In genomic region chr4:141046255-141046654, GRCh38 we compare ENCODE assay signal across 13 cellular contexts.
A peak's percentile ranks its signal among the peaks of the same experiment; 100 is the strongest.
DNase-seq lines count a peak whose midpoint lies in the region; ATAC-seq and FAIRE-seq lines count a peak whose summit lies in the region.
"Had no signal": no experiment of that assay in that cellular context is flagged by ENCODE, and none has a peak within 500 bp of the region (broad histone marks: within the 10 kb centered on the region; RNA-seq: fewer than 3 reads in every experiment).

No MANE protein-coding gene starts in this region.

- H4K91ac ChIP-seq in mesenchymal stem cell (ENCODE audit: low read length): no peak overlapping the region

- DNase-seq in LHCN-M2 (ENCODE audit: low read depth) (peak; percentile 86), dedifferentiated amniotic fluid mesenchymal stem cell (ENCODE audit: extremely low spot score) (peak; percentile 93), mesenchymal stem cell (peak; percentile 97), NCI-H2081 (lab: John Stamatoyannopoulos, UW) (no peak), left colon (no peak), frontal cortex (ENCODE audit: low spot score in 2 of 2) (no peak)
- DNase-seq in activated naive CD4-positive, alpha-beta T cell treated with Interleukin-2 at 50 U/mL for 16 hours: no peak
- DNase-seq: activated CD4-positive, alpha-beta memory T cell treated with anti-CD3 and anti-CD28 coated beads, Interleukin-2, amount 10 ng/mL, durations not matched to agents 7 days and 5 days; cortex of kidney; Peyer's patch had no signal

- H3K18ac ChIP-seq in mesenchymal stem cell (ENCODE audit: low read depth in 1 of 2, low read length in 2 of 2): no peak overlapping the region

- no peak overlapping the region for H2BK15ac ChIP-seq in mesenchymal stem cell (ENCODE audit: low read depth, poor library complexity, severe bottlenecking)

- H3K14ac ChIP-seq in mesenchymal stem cell (ENCODE audit: low read length in 2 of 2): no peak overlapping the region

- peak overlapping the region; percentile 69 for H2AFZ ChIP-seq in ACC112 (ENCODE audit: low read length, unreplicated experiment)
- H2AFZ ChIP-seq in mesenchymal stem cell (ENCODE audit: low read depth, low read length): no peak overlapping the region

- H3K79me2 ChIP-seq in ACC112 (ENCODE audit: control insufficient read depth, insufficient read depth, low read length, unreplicated experiment): no peaks in the 10 kb centered on the region

- H3K36me3 ChIP-seq in ACC112 (ENCODE audit: insufficient read depth, low read length) (no peaks in the 10 kb centered on the region), mesenchymal stem cell (ENCODE audit: control insufficient read depth in 1 of 2, insufficient read depth in 2 of 2, low read depth in 1 of 2, low read length in 2 of 2) (peaks cover 0 to 7% of the 10 kb centered on the region in 2 experiments)
- H3K36me3 ChIP-seq: BLaER1, Peyer's patch had no signal

- no peak overlapping the region for H2BK12ac ChIP-seq in mesenchymal stem cell (ENCODE audit: low read length in 2 of 2)

- H3K4me3 ChIP-seq in ACC112 (ENCODE audit: low read depth, low read length) (no peak overlapping the region), mesenchymal stem cell (ENCODE audit: insufficient read depth in 1 of 2, low read depth in 1 of 2, low read length in 2 of 2) (no peak overlapping the region)
- H3K4me3 ChIP-seq: BLaER1, Peyer's patch had no signal

- no peak for FAIRE-seq in frontal cortex (lab: Jason Lieb, UNC)
- FAIRE-seq: GM18507 had no signal

- no peak overlapping the region for H2BK120ac ChIP-seq in mesenchymal stem cell (ENCODE audit: low read depth, low read length)

- peak overlapping the region; percentile 82 for H3K27ac ChIP-seq in ACC112 (ENCODE audit: low read depth, low read length)
- peak overlapping the region; percentile 13 for H3K27ac ChIP-seq in mesenchymal stem cell (ENCODE audit: low read length, poor library complexity, severe bottlenecking)
- H3K27ac ChIP-seq: BLaER1 had no signal

- H2AK5ac ChIP-seq in mesenchymal stem cell (ENCODE audit: low read length, severe bottlenecking): no peak overlapping the region

- H3K23ac ChIP-seq in mesenchymal stem cell (ENCODE audit: low read length in 2 of 2): no peak overlapping the region

- H3K9ac ChIP-seq in mesenchymal stem cell (ENCODE audit: low read length): no peak overlapping the region
- H3K9ac ChIP-seq: BLaER1 had no signal

- H3K4ac ChIP-seq in mesenchymal stem cell (ENCODE audit: low read depth in 1 of 2, low read length in 2 of 2): no peak overlapping the region

- peaks cover 2% of the 10 kb centered on the region for H3K79me1 ChIP-seq in mesenchymal stem cell (replicated peaks; ENCODE audit: low read length, poor library complexity, severe bottlenecking)

- H3K27me3 ChIP-seq in ACC112 (ENCODE audit: insufficient read depth, low read length) (no peaks in the 10 kb centered on the region), mesenchymal stem cell (ENCODE audit: control insufficient read depth in 1 of 2, insufficient read depth in 1 of 2, low read length in 2 of 2) (no peaks in the 10 kb centered on the region)
- H3K27me3 ChIP-seq: BLaER1, Peyer's patch had no signal

- 3% methylated on average over 3 of the region's 3 CpGs for WGBS in mesenchymal stem cell

- H3K4me1 ChIP-seq in ACC112 (ENCODE audit: control insufficient read depth, insufficient read depth, low read length, unreplicated experiment): peaks cover 28% of the 10 kb centered on the region
- peaks cover 1% of the 10 kb centered on the region for H3K4me1 ChIP-seq in mesenchymal stem cell (ENCODE audit: control insufficient read depth, insufficient read depth, low read depth, low read length)
- H3K4me1 ChIP-seq: BLaER1, Peyer's patch had no signal

- no peak overlapping the region for H4K8ac ChIP-seq in mesenchymal stem cell (ENCODE audit: low read length)

- peaks cover 6% of the 10 kb centered on the region for H3K9me3 ChIP-seq in mesenchymal stem cell (ENCODE audit: control insufficient read depth, low read length)

- no peak overlapping the region for H2BK5ac ChIP-seq in mesenchymal stem cell (ENCODE audit: low read depth, low read length, poor library complexity, severe bottlenecking)

- ATAC-seq in left colon: no peak

- H3K4me2 ChIP-seq in mesenchymal stem cell (ENCODE audit: low read length, poor library complexity, severe bottlenecking): no peak overlapping the region
- H3K4me2 ChIP-seq: BLaER1 had no signal

- intact Hi-C loops in left colon (cut with DNase I, micrococcal nuclease): no loop called here

Comparison
In these comparisons a context has a peak if more than half of its experiments do, and no peak if none do; other contexts are left out.
1. DNase-seq: peak in LHCN-M2 (single experiment), dedifferentiated amniotic fluid mesenchymal stem cell (single experiment) and mesenchymal stem cell (single experiment); none in NCI-H2081 (0 of 2), left colon (0 of 2), activated naive CD4-positive, alpha-beta T cell treated with Interleukin-2 at 50 U/mL for 16 hours (single experiment) and frontal cortex (0 of 2).